1 cellular context compared by ENCODE assay signal in the genomic region with DNA sequence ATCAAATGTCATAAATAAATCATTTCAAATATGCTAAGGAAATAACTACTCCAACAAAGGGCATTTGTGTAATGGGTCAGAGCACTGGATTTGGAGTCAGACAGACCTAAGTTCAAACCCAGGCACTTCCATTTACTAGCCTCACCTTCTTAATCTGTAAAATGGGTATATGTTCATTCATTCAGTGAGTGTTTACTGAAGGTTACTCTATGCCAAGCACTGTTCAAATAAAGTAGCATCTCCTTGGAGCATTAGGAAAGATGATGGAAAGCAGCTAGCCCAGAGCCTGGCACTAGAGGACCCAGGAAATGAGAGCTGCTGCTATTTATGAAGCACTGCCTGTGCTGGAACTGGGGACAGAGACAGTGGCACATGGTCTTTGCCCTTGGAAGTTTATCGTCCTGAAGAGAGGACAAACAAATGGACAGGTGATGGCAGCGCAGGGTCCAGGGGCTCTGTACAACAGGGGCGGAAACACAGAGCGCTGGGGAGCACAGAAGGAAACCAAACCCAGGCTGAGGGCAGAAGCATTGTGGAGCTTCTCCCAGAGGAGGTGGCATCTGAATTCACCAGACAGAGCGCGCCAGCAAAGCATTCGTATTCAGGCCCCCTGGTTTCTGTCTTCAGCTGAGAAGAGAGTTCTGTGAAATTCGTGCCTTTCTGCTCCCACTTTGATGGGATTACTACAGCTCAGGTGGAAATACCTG.
TF ChIP-seq lines count a peak whose summit lies in the region.

No MANE protein-coding gene starts in this region.

TF ChIP-seq in HepG2, 621 proteins besides CTCF, POLR2A, EP300 and RAD21 (continued from another document and continues in another):
- TF ChIP-seq AHDC1 (CRISPR knock-in tag; IDR thresholded peaks at IDR 0.05; ENCODE audit: borderline replicate concordance) (peak; percentile 89; the same call in 1 of the 2 replicates), ZNF367 (CRISPR knock-in tag; IDR thresholded peaks at IDR 0.05; ENCODE audit: borderline replicate concordance) (no peak), RBFOX2 (IDR thresholded peaks at IDR 0.05; ENCODE audit: low read depth, low read length) (no peak), WIZ (CRISPR knock-in tag; IDR thresholded peaks at IDR 0.05) (no peak; the same call in 1 of the 2 replicates), SMARCC2 (IDR thresholded peaks at IDR 0.05) (no peak), ZNF570 (CRISPR knock-in tag; IDR thresholded peaks at IDR 0.05; ENCODE audit: borderline replicate concordance) (no peak), JARID2 (CRISPR knock-in tag; IDR thresholded peaks at IDR 0.05; ENCODE audit: insufficient replicate concordance) (no peak), MED13 (CRISPR knock-in tag; IDR thresholded peaks at IDR 0.05) (no peak), ZNF337 (CRISPR knock-in tag; IDR thresholded peaks at IDR 0.05; ENCODE audit: borderline replicate concordance, low read depth) (no peak), ZNF746 (CRISPR knock-in tag; IDR thresholded peaks at IDR 0.05) (no peak), CEBPG (CRISPR knock-in tag; IDR thresholded peaks at IDR 0.05) (no peak), ZKSCAN8 (CRISPR knock-in tag; IDR thresholded peaks at IDR 0.05; ENCODE audit: borderline replicate concordance) (no peak), ZBTB42 (CRISPR knock-in tag; IDR thresholded peaks at IDR 0.05) (no peak), ZNF530 (CRISPR knock-in tag; IDR thresholded peaks at IDR 0.05; ENCODE audit: low read depth) (no peak), SNRNP70 (IDR thresholded peaks at IDR 0.05; ENCODE audit: low read depth, low read length) (no peak), ZNF687 (CRISPR knock-in tag; IDR thresholded peaks at IDR 0.05) (peak; percentile 83), ZNF382 (CRISPR knock-in tag; IDR thresholded peaks at IDR 0.05; ENCODE audit: borderline replicate concordance) (no peak), ZNF878 (CRISPR knock-in tag; IDR thresholded peaks at IDR 0.05) (no peak), SNAI1 (CRISPR knock-in tag; IDR thresholded peaks at IDR 0.05; ENCODE audit: borderline replicate concordance) (no peak), HMGXB3 (CRISPR knock-in tag; IDR thresholded peaks at IDR 0.05; ENCODE audit: borderline replicate concordance) (no peak), TP53 (CRISPR knock-in tag; conservative IDR thresholded peaks at IDR 0.05) (no peak), ARNT (IDR thresholded peaks at IDR 0.05) (no peak), ZFYVE20 (CRISPR knock-in tag; IDR thresholded peaks at IDR 0.05; ENCODE audit: borderline replicate concordance, low read depth) (no peak), ZNF615 (CRISPR knock-in tag; IDR thresholded peaks at IDR 0.05; ENCODE audit: borderline replicate concordance) (no peak), RCOR2 (CRISPR knock-in tag; IDR thresholded peaks at IDR 0.05) (peak; percentile 95), RNF219 (CRISPR knock-in tag; IDR thresholded peaks at IDR 0.05) (no peak), ZNF263 (CRISPR knock-in tag; IDR thresholded peaks at IDR 0.05) (peak; percentile 86), ZSCAN9 (CRISPR knock-in tag; IDR thresholded peaks at IDR 0.05; ENCODE audit: borderline replicate concordance) (no peak), ZBTB8A (CRISPR knock-in tag; IDR thresholded peaks at IDR 0.05; ENCODE audit: borderline replicate concordance, low read depth) (no peak), ZNF644 (CRISPR knock-in tag; IDR thresholded peaks at IDR 0.05; ENCODE audit: low read depth) (peak; percentile 69), ZNF251 (CRISPR knock-in tag; IDR thresholded peaks at IDR 0.05) (no peak), MATR3 (CRISPR knock-in tag; IDR thresholded peaks at IDR 0.05) (no peak), ZNF207 (IDR thresholded peaks at IDR 0.05; ENCODE audit: borderline replicate concordance) (no peak)
- TF ChIP-seq, protein P1, sequence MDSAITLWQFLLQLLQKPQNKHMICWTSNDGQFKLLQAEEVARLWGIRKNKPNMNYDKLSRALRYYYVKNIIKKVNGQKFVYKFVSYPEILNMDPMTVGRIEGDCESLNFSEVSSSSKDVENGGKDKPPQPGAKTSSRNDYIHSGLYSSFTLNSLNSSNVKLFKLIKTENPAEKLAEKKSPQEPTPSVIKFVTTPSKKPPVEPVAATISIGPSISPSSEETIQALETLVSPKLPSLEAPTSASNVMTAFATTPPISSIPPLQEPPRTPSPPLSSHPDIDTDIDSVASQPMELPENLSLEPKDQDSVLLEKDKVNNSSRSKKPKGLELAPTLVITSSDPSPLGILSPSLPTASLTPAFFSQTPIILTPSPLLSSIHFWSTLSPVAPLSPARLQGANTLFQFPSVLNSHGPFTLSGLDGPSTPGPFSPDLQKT (CRISPR knock-in tag; IDR thresholded peaks at IDR 0.05; ENCODE audit: borderline replicate concordance), result no peak
- TF ChIP-seq, protein P2, sequence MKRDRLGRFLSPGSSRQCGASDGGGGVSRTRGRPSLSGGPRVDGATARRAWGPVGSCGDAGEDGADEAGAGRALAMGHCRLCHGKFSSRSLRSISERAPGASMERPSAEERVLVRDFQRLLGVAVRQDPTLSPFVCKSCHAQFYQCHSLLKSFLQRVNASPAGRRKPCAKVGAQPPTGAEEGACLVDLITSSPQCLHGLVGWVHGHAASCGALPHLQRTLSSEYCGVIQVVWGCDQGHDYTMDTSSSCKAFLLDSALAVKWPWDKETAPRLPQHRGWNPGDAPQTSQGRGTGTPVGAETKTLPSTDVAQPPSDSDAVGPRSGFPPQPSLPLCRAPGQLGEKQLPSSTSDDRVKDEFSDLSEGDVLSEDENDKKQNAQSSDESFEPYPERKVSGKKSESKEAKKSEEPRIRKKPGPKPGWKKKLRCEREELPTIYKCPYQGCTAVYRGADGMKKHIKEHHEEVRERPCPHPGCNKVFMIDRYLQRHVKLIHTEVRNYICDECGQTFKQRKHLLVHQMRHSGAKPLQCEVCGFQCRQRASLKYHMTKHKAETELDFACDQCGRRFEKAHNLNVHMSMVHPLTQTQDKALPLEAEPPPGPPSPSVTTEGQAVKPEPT (CRISPR knock-in tag; IDR thresholded peaks at IDR 0.05; ENCODE audit: low read depth), result no peak
